In the genomic region with DNA sequence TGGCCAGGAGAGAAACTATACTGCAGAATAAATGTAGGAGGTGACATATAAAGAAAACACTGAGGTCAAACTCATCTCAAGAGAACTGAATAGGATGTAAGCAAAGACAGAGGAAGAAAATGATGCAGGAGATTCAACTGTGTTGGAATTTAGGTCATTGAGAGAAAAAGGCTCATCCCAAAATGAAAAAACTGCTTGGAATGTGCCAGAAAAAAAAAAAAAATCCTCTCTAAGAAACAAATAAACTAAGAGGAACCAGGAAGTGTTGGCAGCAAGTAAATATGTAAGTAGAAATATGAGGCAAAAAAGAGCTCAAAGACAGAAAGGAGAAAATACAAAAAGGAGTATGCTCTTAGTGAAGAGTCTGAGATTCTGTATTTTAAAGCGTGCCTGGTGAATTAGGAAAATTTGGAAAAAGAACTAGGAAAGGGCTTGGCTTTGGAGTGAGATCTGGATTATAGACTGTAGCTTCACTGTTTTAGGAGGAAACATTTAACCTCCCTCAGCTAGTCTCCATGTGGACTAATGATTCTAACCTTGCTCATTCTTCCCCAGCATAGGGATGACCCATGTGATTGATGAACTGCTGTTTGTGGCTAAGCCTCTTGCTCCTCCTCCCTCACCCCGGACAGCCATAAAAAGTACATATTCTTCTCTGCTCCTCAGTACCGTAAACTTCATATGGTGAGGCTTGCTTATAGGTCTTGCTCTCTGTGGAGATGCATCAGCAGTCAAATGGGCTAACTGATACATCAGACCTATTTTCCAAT, we compare ENCODE assay signal across 20 cellular contexts.
DNase-seq lines count a peak whose midpoint lies in the region; ATAC-seq, FAIRE-seq and TF ChIP-seq lines count a peak whose summit lies in the region.
"Had no signal": no experiment of that assay in that cellular context is flagged by ENCODE, and none has a peak within 500 bp of the region (broad histone marks: within the 10 kb centered on the region; RNA-seq: fewer than 3 reads in every experiment).

No MANE protein-coding gene starts in this region.

- no peaks in the 10 kb centered on the region for H3K9me3 Mint-ChIP-seq in CD4-positive, alpha-beta T cell
- H3K9me3 Mint-ChIP-seq: CD4-positive, alpha-beta memory T cell had no signal

- no peaks in the 10 kb centered on the region for H3K4me1 Mint-ChIP-seq in CD4-positive, alpha-beta T cell (ENCODE audit: low read depth)

- H3K4me3 ChIP-seq in choroid plexus epithelial cell (ENCODE audit: low read depth, low read length) (no peak overlapping the region), keratinocyte (ENCODE audit: control insufficient read depth in 2 of 3, extremely low read depth in 1 of 3, insufficient read depth in 2 of 3, low read depth in 1 of 3, low read length in 3 of 3) (no peak overlapping the region)
- H3K4me3 ChIP-seq: right atrium auricular region, SJCRH30 had no signal

- no peak for ATAC-seq in HG03378 (IDR thresholded peaks at IDR 0.05; ENCODE audit: unreplicated experiment)
- no peak for ATAC-seq in CD4-positive, alpha-beta T cell (ENCODE audit: poor library complexity)
- ATAC-seq: HepG2 had no signal

- dilution Hi-C loops in keratinocyte (cut with MboI; ENCODE audit: extremely low pct_ligation_motif_present, low sequenced_read_pairs): no loop called here

- H3K9me1 ChIP-seq in keratinocyte (ENCODE audit: control insufficient read depth, extremely low read depth, insufficient read depth, low read length): no peaks in the 10 kb centered on the region

- H3K36me3 Mint-ChIP-seq in CD4-positive, alpha-beta T cell (ENCODE audit: low read depth): peaks cover 7% of the 10 kb centered on the region

- H3K4me2 ChIP-seq in keratinocyte (ENCODE audit: control insufficient read depth, extremely low read depth, insufficient read depth, low read depth, low read length): no peak overlapping the region

- intact Hi-C loops in CD4-positive, alpha-beta T cell (cut with DNase I, micrococcal nuclease): no loop called here

- FAIRE-seq in keratinocyte (lab: Jason Lieb, UNC): peak; percentile 20
- FAIRE-seq: endometrium, HepG2 had no signal

- no peak overlapping the region for H3K4me3 Mint-ChIP-seq in CD4-positive, alpha-beta T cell
- H3K4me3 Mint-ChIP-seq: CD4-positive, alpha-beta memory T cell had no signal

- H3K4me1 ChIP-seq in keratinocyte (ENCODE audit: control insufficient read depth, extremely low read depth, insufficient read depth, low read length): peaks cover 32% of the 10 kb centered on the region
- H3K4me1 ChIP-seq: right atrium auricular region had no signal

- no peak overlapping the region for H3K27ac ChIP-seq in keratinocyte (ENCODE audit: control insufficient read depth, insufficient read depth, low read length)
- H3K27ac ChIP-seq in CD4-positive, alpha-beta T cell (ENCODE audit: low read depth, low read length): no peak overlapping the region
- H3K27ac ChIP-seq: right atrium auricular region, SJCRH30 had no signal

- CTCF ChIA-PET in HEK293T (lab: Yijun Ruan, JAX): interaction anchor here (0.6 to 0.7 kb wide), 2 partner anchors 126 to 162 kb away, joined by 3 read pairs; no protein-coding TSS in a partner anchor
- CTCF ChIA-PET in CD4-positive, alpha-beta T cell (lab: Charles Lee): no interaction called here

- peak overlapping the region; percentile 20 for H2AFZ ChIP-seq in keratinocyte (ENCODE audit: control insufficient read depth, low read length)

- TF ChIP-seq CTCF in choroid plexus epithelial cell (conservative IDR thresholded peaks at IDR 0.05; ENCODE audit: low read depth, low read length) (no peak), keratinocyte (optimal IDR thresholded peaks at IDR 0.05 in 1 of 3, IDR thresholded peaks at IDR 0.05 in 1 of 3, conservative IDR thresholded peaks at IDR 0.05 in 1 of 3; ENCODE audit: extremely low read depth in 1 of 3, insufficient read depth in 2 of 3, low read length in 3 of 3) (no peak)
- TF ChIP-seq CTCF in CD4-positive, alpha-beta T cell (IDR thresholded peaks at IDR 0.05): no peak

- H3K27me3 ChIP-seq in keratinocyte (ENCODE audit: control insufficient read depth, extremely low read depth, insufficient read depth, low read length): no peaks in the 10 kb centered on the region
- H3K27me3 ChIP-seq in CD4-positive, alpha-beta T cell (ENCODE audit: control insufficient read depth, insufficient read depth, low read length): no peaks in the 10 kb centered on the region
- H3K27me3 ChIP-seq: right atrium auricular region, SJCRH30 had no signal

- no peak overlapping the region for H3K9ac ChIP-seq in keratinocyte (ENCODE audit: control insufficient read depth, extremely low read depth, insufficient read depth, low read length)

- POLR2A ChIA-PET in HEK293T (lab: Yijun Ruan, JAX): no interaction called here
- POLR2A ChIA-PET in CD4-positive, alpha-beta T cell (lab: Charles Lee): no interaction called here

- no peaks in the 10 kb centered on the region for H4K20me1 ChIP-seq in keratinocyte (ENCODE audit: control insufficient read depth, extremely low read depth, insufficient read depth, low read length)

- H3K27me3 Mint-ChIP-seq in CD4-positive, alpha-beta T cell: no peaks in the 10 kb centered on the region
- H3K27me3 Mint-ChIP-seq: CD4-positive, alpha-beta memory T cell had no signal

- no peaks in the 10 kb centered on the region for H3K9me3 ChIP-seq in keratinocyte (ENCODE audit: control insufficient read depth, low read depth, low read length)
- no peaks in the 10 kb centered on the region for H3K9me3 ChIP-seq in CD4-positive, alpha-beta T cell (ENCODE audit: control insufficient read depth, low read length)
- H3K9me3 ChIP-seq: right atrium auricular region, SJCRH30 had no signal

- peak; percentile 4 for DNase-seq in AG08396 (ENCODE audit: low spot score)
- DNase-seq in HEK293T (ENCODE audit: extremely low spot score): peak; percentile 8
- DNase-seq in choroid plexus epithelial cell (ENCODE audit: low read depth): peak; percentile 19
- DNase-seq in keratinocyte (ENCODE audit: low read depth, low spot score): no peak
- DNase-seq in CD4-positive, alpha-beta T cell: no peak
- DNase-seq in activated naive CD4-positive, alpha-beta T cell treated with Interleukin-2 at 50 U/mL for 16 hours: no peak
- no peak for DNase-seq in activated CD4-positive, alpha-beta T cell treated with anti-CD3 and anti-CD28 coated beads, Interleukin-2, amount 50 U/mL, for 4 hours
- DNase-seq: activated CD4-positive, alpha-beta T cell treated with anti-CD3 and anti-CD28 coated beads for 1 hour; amygdala; CD4-positive, alpha-beta memory T cell; DMS79; glutamatergic neuron; MM.1S; NCI-H1694 treated with DMSO at 0.1 percent for 48 hours; NCI-H510A; SJCRH30 had no signal

- H3K27ac Mint-ChIP-seq in CD4-positive, alpha-beta T cell: no peak overlapping the region

- no peaks in the 10 kb centered on the region for H3K36me3 ChIP-seq in keratinocyte (ENCODE audit: control insufficient read depth in 2 of 2, extremely low read depth in 1 of 2, insufficient read depth in 2 of 2, low read length in 2 of 2)
- H3K36me3 ChIP-seq: right atrium auricular region, SJCRH30 had no signal

- H3K79me2 ChIP-seq in keratinocyte (ENCODE audit: control insufficient read depth, insufficient read depth, low read length): no peaks in the 10 kb centered on the region

TF ChIP-seq in HEK293T, 16 proteins besides CTCF, POLR2A, EP300 and RAD21:
- no peak for TF ChIP-seq FOXK2 (IDR thresholded peaks at IDR 0.05)
- TF ChIP-seq FOXA1 (IDR thresholded peaks at IDR 0.05): no peak
- no peak for TF ChIP-seq FOXM1 (IDR thresholded peaks at IDR 0.05; ENCODE audit: borderline replicate concordance)
- TF ChIP-seq L3MBTL2 (conservative IDR thresholded peaks at IDR 0.05): no peak
- no peak for TF ChIP-seq SUZ12 (IDR thresholded peaks at IDR 0.05)
- TF ChIP-seq ARNT (IDR thresholded peaks at IDR 0.05): no peak
- TF ChIP-seq HDGF (IDR thresholded peaks at IDR 0.05; ENCODE audit: borderline replicate concordance): no peak
- TF ChIP-seq, protein P1, sequence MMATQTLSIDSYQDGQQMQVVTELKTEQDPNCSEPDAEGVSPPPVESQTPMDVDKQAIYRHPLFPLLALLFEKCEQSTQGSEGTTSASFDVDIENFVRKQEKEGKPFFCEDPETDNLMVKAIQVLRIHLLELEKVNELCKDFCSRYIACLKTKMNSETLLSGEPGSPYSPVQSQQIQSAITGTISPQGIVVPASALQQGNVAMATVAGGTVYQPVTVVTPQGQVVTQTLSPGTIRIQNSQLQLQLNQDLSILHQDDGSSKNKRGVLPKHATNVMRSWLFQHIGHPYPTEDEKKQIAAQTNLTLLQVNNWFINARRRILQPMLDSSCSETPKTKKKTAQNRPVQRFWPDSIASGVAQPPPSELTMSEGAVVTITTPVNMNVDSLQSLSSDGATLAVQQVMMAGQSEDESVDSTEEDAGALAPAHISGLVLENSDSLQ (IDR thresholded peaks at IDR 0.05): no peak
- no peak for TF ChIP-seq ELF4 (IDR thresholded peaks at IDR 0.05)

Comparison
In these comparisons a context has a peak if more than half of its experiments do, and no peak if none do; other contexts are left out.
1. DNase-seq: peak in AG08396 (single experiment), HEK293T (single experiment) and choroid plexus epithelial cell (single experiment); none in keratinocyte (single experiment), CD4-positive, alpha-beta T cell (0 of 10), activated naive CD4-positive, alpha-beta T cell treated with Interleukin-2 at 50 U/mL for 16 hours (single experiment) and activated CD4-positive, alpha-beta T cell treated with anti-CD3 and anti-CD28 coated beads, Interleukin-2, amount 50 U/mL, for 4 hours (0 of 2).